1 cellular context compared by ENCODE assay signal in the genomic region with DNA sequence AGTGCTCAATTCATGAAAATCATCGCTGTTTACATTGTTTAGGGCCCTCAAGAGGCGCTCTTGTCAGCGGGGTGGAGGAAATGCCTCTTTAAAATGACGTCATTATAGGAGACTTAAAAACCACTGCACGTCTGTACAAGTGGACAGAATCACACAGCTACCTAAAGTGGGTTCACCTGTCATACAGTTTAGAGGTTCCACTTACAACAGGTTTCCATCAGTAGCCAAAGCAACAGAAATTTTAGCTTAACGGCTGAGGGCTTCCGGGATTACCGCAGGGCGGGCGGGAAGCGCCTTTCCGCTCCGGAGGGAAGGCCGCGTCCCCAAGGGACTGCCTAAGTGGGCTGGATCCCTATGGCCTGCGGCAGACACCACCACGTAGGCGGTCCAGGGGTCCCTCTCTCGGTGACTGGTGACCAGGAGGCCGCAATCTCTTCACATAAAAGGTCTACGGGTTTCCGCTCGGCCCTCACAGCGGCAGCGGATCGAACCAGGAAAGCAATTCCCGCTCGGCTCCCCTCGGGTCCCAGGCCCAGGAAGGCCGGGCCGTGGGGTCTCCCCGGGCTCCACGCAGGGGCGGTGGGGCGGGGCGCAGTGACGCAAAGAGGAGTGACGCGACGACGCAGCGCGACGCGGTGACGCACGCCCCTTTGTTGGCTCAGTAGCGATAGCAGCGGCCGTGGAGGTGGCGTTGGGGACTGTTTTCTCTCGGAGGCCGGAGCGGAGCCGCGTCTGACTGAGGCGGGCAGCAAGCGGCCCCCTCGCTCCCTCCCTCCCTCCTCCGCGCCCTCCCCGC.
TF ChIP-seq lines count a peak whose summit lies in the region.

A gene with protein sequence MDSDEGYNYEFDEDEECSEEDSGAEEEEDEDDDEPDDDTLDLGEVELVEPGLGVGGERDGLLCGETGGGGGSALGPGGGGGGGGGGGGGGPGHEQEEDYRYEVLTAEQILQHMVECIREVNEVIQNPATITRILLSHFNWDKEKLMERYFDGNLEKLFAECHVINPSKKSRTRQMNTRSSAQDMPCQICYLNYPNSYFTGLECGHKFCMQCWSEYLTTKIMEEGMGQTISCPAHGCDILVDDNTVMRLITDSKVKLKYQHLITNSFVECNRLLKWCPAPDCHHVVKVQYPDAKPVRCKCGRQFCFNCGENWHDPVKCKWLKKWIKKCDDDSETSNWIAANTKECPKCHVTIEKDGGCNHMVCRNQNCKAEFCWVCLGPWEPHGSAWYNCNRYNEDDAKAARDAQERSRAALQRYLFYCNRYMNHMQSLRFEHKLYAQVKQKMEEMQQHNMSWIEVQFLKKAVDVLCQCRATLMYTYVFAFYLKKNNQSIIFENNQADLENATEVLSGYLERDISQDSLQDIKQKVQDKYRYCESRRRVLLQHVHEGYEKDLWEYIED (plus strand): TSS at position 661 of the 796 bp plus-strand sequence. CDS start 310 bp downstream, outside the sequence.

TF ChIP-seq in HEK293, 187 proteins besides CTCF, POLR2A, EP300 and RAD21 (continued from another document and continues in another):
- TF ChIP-seq ZNF184 (tag by site-specific recombination; IDR thresholded peaks at IDR 0.05): peak; percentile 83
- TF ChIP-seq ZNF670 (tag by site-specific recombination; IDR thresholded peaks at IDR 0.05; ENCODE audit: low read depth): no peak
- 0 out of 2 replicates have a peak, but pooled peaks have one; percentile 10 for TF ChIP-seq ZNF16 (tag by site-specific recombination; IDR thresholded peaks at IDR 0.05; ENCODE audit: low read depth)
- TF ChIP-seq GFI1B (tag by site-specific recombination; IDR thresholded peaks at IDR 0.05): peak; percentile 55; the same call in 1 of the 2 replicates
- TF ChIP-seq ZNF221 (tag by site-specific recombination; IDR thresholded peaks at IDR 0.05; ENCODE audit: borderline replicate concordance): no peak
- peak; percentile 49 for TF ChIP-seq FEZF1 (tag by site-specific recombination; IDR thresholded peaks at IDR 0.05)
- peak; percentile 48 for TF ChIP-seq ZNF664 (tag by site-specific recombination; IDR thresholded peaks at IDR 0.05)
- no peak; the same call in 1 of the 2 replicates for TF ChIP-seq GLI2 (tag by site-specific recombination; IDR thresholded peaks at IDR 0.05; ENCODE audit: borderline replicate concordance, low read depth)
- TF ChIP-seq, protein P1, sequence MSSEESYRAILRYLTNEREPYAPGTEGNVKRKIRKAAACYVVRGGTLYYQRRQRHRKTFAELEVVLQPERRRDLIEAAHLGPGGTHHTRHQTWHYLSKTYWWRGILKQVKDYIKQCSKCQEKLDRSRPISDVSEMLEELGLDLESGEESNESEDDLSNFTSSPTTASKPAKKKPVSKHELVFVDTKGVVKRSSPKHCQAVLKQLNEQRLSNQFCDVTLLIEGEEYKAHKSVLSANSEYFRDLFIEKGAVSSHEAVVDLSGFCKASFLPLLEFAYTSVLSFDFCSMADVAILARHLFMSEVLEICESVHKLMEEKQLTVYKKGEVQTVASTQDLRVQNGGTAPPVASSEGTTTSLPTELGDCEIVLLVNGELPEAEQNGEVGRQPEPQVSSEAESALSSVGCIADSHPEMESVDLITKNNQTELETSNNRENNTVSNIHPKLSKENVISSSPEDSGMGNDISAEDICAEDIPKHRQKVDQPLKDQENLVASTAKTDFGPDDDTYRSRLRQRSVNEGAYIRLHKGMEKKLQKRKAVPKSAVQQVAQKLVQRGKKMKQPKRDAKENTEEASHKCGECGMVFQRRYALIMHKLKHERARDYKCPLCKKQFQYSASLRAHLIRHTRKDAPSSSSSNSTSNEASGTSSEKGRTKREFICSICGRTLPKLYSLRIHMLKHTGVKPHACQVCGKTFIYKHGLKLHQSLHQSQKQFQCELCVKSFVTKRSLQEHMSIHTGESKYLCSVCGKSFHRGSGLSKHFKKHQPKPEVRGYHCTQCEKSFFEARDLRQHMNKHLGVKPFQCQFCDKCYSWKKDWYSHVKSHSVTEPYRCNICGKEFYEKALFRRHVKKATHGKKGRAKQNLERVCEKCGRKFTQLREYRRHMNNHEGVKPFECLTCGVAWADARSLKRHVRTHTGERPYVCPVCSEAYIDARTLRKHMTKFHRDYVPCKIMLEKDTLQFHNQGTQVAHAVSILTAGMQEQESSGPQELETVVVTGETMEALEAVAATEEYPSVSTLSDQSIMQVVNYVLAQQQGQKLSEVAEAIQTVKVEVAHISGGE (tag by site-specific recombination; conservative IDR thresholded peaks at IDR 0.05; ENCODE audit: low read depth): peak; percentile 74
- TF ChIP-seq ZNF544 (tag by site-specific recombination; IDR thresholded peaks at IDR 0.05): no peak
- no peak for TF ChIP-seq ZNF132 (tag by site-specific recombination; IDR thresholded peaks at IDR 0.05; ENCODE audit: borderline replicate concordance)
- TF ChIP-seq ZNF600 (tag by site-specific recombination; IDR thresholded peaks at IDR 0.05): peak; percentile 95
- TF ChIP-seq KLF9 (tag by site-specific recombination; IDR thresholded peaks at IDR 0.05; ENCODE audit: low read depth): peak; percentile 89
- no peak for TF ChIP-seq YY2 (tag by site-specific recombination; IDR thresholded peaks at IDR 0.05)
- no peak for TF ChIP-seq ZNF707 (tag by site-specific recombination; IDR thresholded peaks at IDR 0.05)
- TF ChIP-seq ZNF394 (tag by site-specific recombination; IDR thresholded peaks at IDR 0.05; ENCODE audit: borderline replicate concordance): peak; percentile 77
- peak; percentile 78 for TF ChIP-seq OSR2 (tag by site-specific recombination; IDR thresholded peaks at IDR 0.05)
- peak; percentile 56; the same call in 1 of the 2 replicates for TF ChIP-seq EGR2 (tag by site-specific recombination; IDR thresholded peaks at IDR 0.05; ENCODE audit: low read depth)
- TF ChIP-seq, protein P2, sequence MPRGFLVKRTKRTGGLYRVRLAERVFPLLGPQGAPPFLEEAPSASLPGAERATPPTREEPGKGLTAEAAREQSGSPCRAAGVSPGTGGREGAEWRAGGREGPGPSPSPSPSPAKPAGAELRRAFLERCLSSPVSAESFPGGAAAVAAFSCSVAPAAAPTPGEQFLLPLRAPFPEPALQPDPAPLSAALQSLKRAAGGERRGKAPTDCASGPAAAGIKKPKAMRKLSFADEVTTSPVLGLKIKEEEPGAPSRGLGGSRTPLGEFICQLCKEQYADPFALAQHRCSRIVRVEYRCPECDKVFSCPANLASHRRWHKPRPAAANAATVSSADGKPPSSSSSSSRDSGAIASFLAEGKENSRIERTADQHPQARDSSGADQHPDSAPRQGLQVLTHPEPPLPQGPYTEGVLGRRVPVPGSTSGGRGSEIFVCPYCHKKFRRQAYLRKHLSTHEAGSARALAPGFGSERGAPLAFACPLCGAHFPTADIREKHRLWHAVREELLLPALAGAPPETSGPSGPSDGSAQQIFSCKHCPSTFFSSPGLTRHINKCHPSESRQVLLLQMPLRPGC (tag by site-specific recombination; IDR thresholded peaks at IDR 0.05): peak; percentile 71
- peak; percentile 91 for TF ChIP-seq MZF1 (tag by site-specific recombination; IDR thresholded peaks at IDR 0.05; ENCODE audit: borderline replicate concordance)
- TF ChIP-seq ZNF585B (tag by site-specific recombination; IDR thresholded peaks at IDR 0.05): no peak
- TF ChIP-seq ZNF140 (tag by site-specific recombination; IDR thresholded peaks at IDR 0.05): peak; percentile 90
- peak; percentile 78 for TF ChIP-seq KLF1 (tag by site-specific recombination; IDR thresholded peaks at IDR 0.05)
- peak; percentile 91 for TF ChIP-seq SCRT1 (tag by site-specific recombination; IDR thresholded peaks at IDR 0.05; ENCODE audit: borderline replicate concordance)
- peak; percentile 96 for TF ChIP-seq ZBTB48 (tag by site-specific recombination; IDR thresholded peaks at IDR 0.05)
- TF ChIP-seq KLF10 (tag by site-specific recombination; IDR thresholded peaks at IDR 0.05): peak; percentile 86
- TF ChIP-seq, protein P3, sequence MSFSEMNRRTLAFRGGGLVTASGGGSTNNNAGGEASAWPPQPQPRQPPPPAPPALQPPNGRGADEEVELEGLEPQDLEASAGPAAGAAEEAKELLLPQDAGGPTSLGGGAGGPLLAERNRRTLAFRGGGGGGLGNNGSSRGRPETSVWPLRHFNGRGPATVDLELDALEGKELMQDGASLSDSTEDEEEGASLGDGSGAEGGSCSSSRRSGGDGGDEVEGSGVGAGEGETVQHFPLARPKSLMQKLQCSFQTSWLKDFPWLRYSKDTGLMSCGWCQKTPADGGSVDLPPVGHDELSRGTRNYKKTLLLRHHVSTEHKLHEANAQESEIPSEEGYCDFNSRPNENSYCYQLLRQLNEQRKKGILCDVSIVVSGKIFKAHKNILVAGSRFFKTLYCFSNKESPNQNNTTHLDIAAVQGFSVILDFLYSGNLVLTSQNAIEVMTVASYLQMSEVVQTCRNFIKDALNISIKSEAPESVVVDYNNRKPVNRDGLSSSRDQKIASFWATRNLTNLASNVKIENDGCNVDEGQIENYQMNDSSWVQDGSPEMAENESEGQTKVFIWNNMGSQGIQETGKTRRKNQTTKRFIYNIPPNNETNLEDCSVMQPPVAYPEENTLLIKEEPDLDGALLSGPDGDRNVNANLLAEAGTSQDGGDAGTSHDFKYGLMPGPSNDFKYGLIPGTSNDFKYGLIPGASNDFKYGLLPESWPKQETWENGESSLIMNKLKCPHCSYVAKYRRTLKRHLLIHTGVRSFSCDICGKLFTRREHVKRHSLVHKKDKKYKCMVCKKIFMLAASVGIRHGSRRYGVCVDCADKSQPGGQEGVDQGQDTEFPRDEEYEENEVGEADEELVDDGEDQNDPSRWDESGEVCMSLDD (tag by site-specific recombination; IDR thresholded peaks at IDR 0.05): peak; percentile 94
- no peak for TF ChIP-seq ZNF350 (tag by site-specific recombination; IDR thresholded peaks at IDR 0.05)
- peak; percentile 96 for TF ChIP-seq ZNF561 (tag by site-specific recombination; IDR thresholded peaks at IDR 0.05; ENCODE audit: borderline replicate concordance)
- TF ChIP-seq TRIM28 (IDR thresholded peaks at IDR 0.05; ENCODE audit: borderline replicate concordance, low read length): peak; percentile 74; the same call in 1 of the 2 replicates
- no peak; the same call in 1 of the 2 replicates for TF ChIP-seq ZNF302 (tag by site-specific recombination; IDR thresholded peaks at IDR 0.05; ENCODE audit: low read depth)
- TF ChIP-seq ZNF214 (tag by site-specific recombination; IDR thresholded peaks at IDR 0.05; ENCODE audit: borderline replicate concordance): no peak
- TF ChIP-seq ZNF341 (tag by site-specific recombination; IDR thresholded peaks at IDR 0.05; ENCODE audit: low read depth): peak; percentile 70
- peak; percentile 59; the same call in 1 of the 2 replicates for TF ChIP-seq ZBTB20 (tag by site-specific recombination; IDR thresholded peaks at IDR 0.05)
- TF ChIP-seq, protein P4, sequence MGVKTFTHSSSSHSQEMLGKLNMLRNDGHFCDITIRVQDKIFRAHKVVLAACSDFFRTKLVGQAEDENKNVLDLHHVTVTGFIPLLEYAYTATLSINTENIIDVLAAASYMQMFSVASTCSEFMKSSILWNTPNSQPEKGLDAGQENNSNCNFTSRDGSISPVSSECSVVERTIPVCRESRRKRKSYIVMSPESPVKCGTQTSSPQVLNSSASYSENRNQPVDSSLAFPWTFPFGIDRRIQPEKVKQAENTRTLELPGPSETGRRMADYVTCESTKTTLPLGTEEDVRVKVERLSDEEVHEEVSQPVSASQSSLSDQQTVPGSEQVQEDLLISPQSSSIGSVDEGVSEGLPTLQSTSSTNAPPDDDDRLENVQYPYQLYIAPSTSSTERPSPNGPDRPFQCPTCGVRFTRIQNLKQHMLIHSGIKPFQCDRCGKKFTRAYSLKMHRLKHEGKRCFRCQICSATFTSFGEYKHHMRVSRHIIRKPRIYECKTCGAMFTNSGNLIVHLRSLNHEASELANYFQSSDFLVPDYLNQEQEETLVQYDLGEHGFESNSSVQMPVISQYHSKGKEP (tag by site-specific recombination; IDR thresholded peaks at IDR 0.05): peak; percentile 49; the same call in 1 of the 2 replicates
- no peak for TF ChIP-seq ZNF776 (tag by site-specific recombination; IDR thresholded peaks at IDR 0.05; ENCODE audit: borderline replicate concordance)
- TF ChIP-seq ZNF138 (tag by site-specific recombination; IDR thresholded peaks at IDR 0.05; ENCODE audit: borderline replicate concordance): no peak
- TF ChIP-seq ZFP69B (tag by site-specific recombination; IDR thresholded peaks at IDR 0.05): peak; percentile 93
- TF ChIP-seq ZNF785 (tag by site-specific recombination; IDR thresholded peaks at IDR 0.05): no peak
- TF ChIP-seq, protein P5, sequence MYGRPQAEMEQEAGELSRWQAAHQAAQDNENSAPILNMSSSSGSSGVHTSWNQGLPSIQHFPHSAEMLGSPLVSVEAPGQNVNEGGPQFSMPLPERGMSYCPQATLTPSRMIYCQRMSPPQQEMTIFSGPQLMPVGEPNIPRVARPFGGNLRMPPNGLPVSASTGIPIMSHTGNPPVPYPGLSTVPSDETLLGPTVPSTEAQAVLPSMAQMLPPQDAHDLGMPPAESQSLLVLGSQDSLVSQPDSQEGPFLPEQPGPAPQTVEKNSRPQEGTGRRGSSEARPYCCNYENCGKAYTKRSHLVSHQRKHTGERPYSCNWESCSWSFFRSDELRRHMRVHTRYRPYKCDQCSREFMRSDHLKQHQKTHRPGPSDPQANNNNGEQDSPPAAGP (tag by site-specific recombination; IDR thresholded peaks at IDR 0.05): peak; percentile 95
- TF ChIP-seq, protein P6, sequence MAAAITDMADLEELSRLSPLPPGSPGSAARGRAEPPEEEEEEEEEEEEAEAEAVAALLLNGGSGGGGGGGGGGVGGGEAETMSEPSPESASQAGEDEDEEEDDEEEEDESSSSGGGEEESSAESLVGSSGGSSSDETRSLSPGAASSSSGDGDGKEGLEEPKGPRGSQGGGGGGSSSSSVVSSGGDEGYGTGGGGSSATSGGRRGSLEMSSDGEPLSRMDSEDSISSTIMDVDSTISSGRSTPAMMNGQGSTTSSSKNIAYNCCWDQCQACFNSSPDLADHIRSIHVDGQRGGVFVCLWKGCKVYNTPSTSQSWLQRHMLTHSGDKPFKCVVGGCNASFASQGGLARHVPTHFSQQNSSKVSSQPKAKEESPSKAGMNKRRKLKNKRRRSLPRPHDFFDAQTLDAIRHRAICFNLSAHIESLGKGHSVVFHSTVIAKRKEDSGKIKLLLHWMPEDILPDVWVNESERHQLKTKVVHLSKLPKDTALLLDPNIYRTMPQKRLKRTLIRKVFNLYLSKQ (tag by site-specific recombination; IDR thresholded peaks at IDR 0.05; ENCODE audit: borderline replicate concordance): 0 out of 2 replicates have a peak, but pooled peaks have one; percentile 6
- peak; percentile 91 for TF ChIP-seq ZBTB8A (tag by site-specific recombination; IDR thresholded peaks at IDR 0.05)
- no peak for TF ChIP-seq ZNF530 (tag by site-specific recombination; IDR thresholded peaks at IDR 0.05; ENCODE audit: low read depth)
- TF ChIP-seq SP7 (tag by site-specific recombination; IDR thresholded peaks at IDR 0.05): peak; percentile 95
- TF ChIP-seq ZNF24 (tag by site-specific recombination; IDR thresholded peaks at IDR 0.05): peak; percentile 79
